ENCODE assay signal across 8 cellular contexts in genomic region chr12:114320910-114321309, GRCh38.
"Had no signal": no experiment of that assay in that cellular context is flagged by ENCODE, and none has a peak within 500 bp of the region (broad histone marks: within the 10 kb centered on the region; RNA-seq: fewer than 3 reads in every experiment).

No MANE protein-coding gene starts in this region.

- ATAC-seq: HCT116, HepG2 had no signal

- H3K4me3 ChIP-seq: GM23248, HAP-1 had no signal

- H3K4me1 ChIP-seq: HAP-1 had no signal

- H3K9me3 ChIP-seq: HAP-1 had no signal

- H3K27ac ChIP-seq: GM23248, HL-60 had no signal

- DNase-seq: GM23248, GOT3, H7, HFFc6 had no signal

- H3K36me3 ChIP-seq: HAP-1 had no signal
